ENCODE assay signal across 14 cellular contexts in genomic region chr1:32138965-32139364, GRCh38. TPM values are rescaled to one million over a fixed set of nuclear protein-coding genes. Genes with fewer than 3 reads are reported as not detected.
DNase-seq lines count a peak whose midpoint lies in the region; ATAC-seq, FAIRE-seq and TF ChIP-seq lines count a peak whose summit lies in the region.
"Had no signal": no experiment of that assay in that cellular context is flagged by ENCODE, and none has a peak within 500 bp of the region (broad histone marks: within the 10 kb centered on the region; RNA-seq: fewer than 3 reads in every experiment).

No MANE protein-coding gene starts in this region.

- ATAC-seq in HG03457 (IDR thresholded peaks at IDR 0.05; ENCODE audit: unreplicated experiment): no peak
- ATAC-seq: psoas muscle had no signal

- H3F3A ChIP-seq in GM23248 (ENCODE audit: insufficient read depth): peaks cover 39% of the 10 kb centered on the region

- in situ Hi-C loops in GM23248 (cut with MboI): no loop called here

- peaks cover 33% of the 10 kb centered on the region for H3K4me1 ChIP-seq in GM23248 (ENCODE audit: insufficient read depth)
- peaks cover 19% of the 10 kb centered on the region for H3K4me1 ChIP-seq in osteoblast (ENCODE audit: insufficient read depth, low read length)

- H3K9me2 ChIP-seq in GM23248 (ENCODE audit: insufficient read depth): no peaks in the 10 kb centered on the region

- FAIRE-seq in bronchial epithelial cell (lab: Jason Lieb, UNC): no peak

- 46 to 51% methylated on average over 5 of the region's 5 CpGs for WGBS in GM23248 (ENCODE audit: low coverage in 1 of 2, low lambda C conversion rate in 2 of 2, missing lambda C conversion rate in 2 of 2), 2 experiments

- peaks cover 4% of the 10 kb centered on the region; the same call in 1 of the 2 replicates for H4K20me1 ChIP-seq in GM23248 (ENCODE audit: insufficient read depth)
- H4K20me1 ChIP-seq in osteoblast (ENCODE audit: insufficient read depth, low read length): peaks cover 25% of the 10 kb centered on the region

- H3K9me3 ChIP-seq in GM23248 (ENCODE audit: low read depth) (no peaks in the 10 kb centered on the region), osteoblast (ENCODE audit: low read depth, low read length) (no peaks in the 10 kb centered on the region)
- H3K9me3 ChIP-seq: adrenal gland, psoas muscle had no signal

- DNase-seq in GM23248 (peak; percentile 54), NCI-H774 (lab: John Stamatoyannopoulos, UW) (peak; percentile 60), bronchial epithelial cell (ENCODE audit: low read depth) (peak; percentile 80), osteoblast (ENCODE audit: insufficient read length, low spot score, missing footprints) (peak; percentile 29), GDM1 (lab: John Stamatoyannopoulos, UW) (no peak), kidney glomerular epithelial cell (lab: John Stamatoyannopoulos, UW) (no peak), cerebellar cortex (ENCODE audit: low spot score) (no peak)
- DNase-seq: activated CD4-positive, alpha-beta T cell treated with anti-CD3 and anti-CD28 coated beads, Interleukin-2, amount 10 ng/mL, durations not matched to agents 24 days and 14 days; adrenal gland; H7; NCI-H187 treated with DMSO at 0.1 percent for 48 hours; psoas muscle; RPMI8226 had no signal

- H3K4me3 ChIP-seq in GM23248 (no peak overlapping the region), bronchial epithelial cell (ENCODE audit: low read depth, low read length) (no peak overlapping the region), osteoblast (ENCODE audit: insufficient read depth, low read length) (no peak overlapping the region)
- H3K4me3 ChIP-seq: adrenal gland, psoas muscle had no signal

- peak overlapping the region; percentile 17 for H3K4me2 ChIP-seq in GM23248 (ENCODE audit: unreplicated experiment)
- no peak overlapping the region for H3K4me2 ChIP-seq in osteoblast (ENCODE audit: insufficient read depth, low read length)

- no peaks in the 10 kb centered on the region for H3K27me3 ChIP-seq in GM23248 (replicated peaks; ENCODE audit: insufficient read depth)
- H3K27me3 ChIP-seq in bronchial epithelial cell (ENCODE audit: control insufficient read depth, insufficient read depth, low read length): no peaks in the 10 kb centered on the region
- H3K27me3 ChIP-seq in osteoblast (ENCODE audit: insufficient read depth, low read length): no peaks in the 10 kb centered on the region
- H3K27me3 ChIP-seq: adrenal gland had no signal

- H3K27ac ChIP-seq in GM23248 (peak overlapping the region; percentile 27), osteoblast (ENCODE audit: low read depth, low read length) (peak overlapping the region; percentile 7)
- H3K27ac ChIP-seq: adrenal gland, psoas muscle had no signal

- TF ChIP-seq CTCF in bronchial epithelial cell (IDR thresholded peaks at IDR 0.05; ENCODE audit: insufficient read depth, low read length, severe bottlenecking): no peak
- no peak for TF ChIP-seq CTCF in osteoblast (IDR thresholded peaks at IDR 0.05; ENCODE audit: extremely low read depth, low read depth, low read length)

- H3K36me3 ChIP-seq in GM23248 (ENCODE audit: low read depth): no peaks in the 10 kb centered on the region
- no peaks in the 10 kb centered on the region for H3K36me3 ChIP-seq in bronchial epithelial cell (ENCODE audit: control insufficient read depth, insufficient read depth, low read length)
- H3K36me3 ChIP-seq in osteoblast (ENCODE audit: insufficient read depth, low read length): no peaks in the 10 kb centered on the region
- H3K36me3 ChIP-seq: adrenal gland had no signal

- H3K79me2 ChIP-seq in GM23248 (ENCODE audit: insufficient read depth) (peaks cover 99% of the 10 kb centered on the region), osteoblast (ENCODE audit: insufficient read depth, low read length) (peaks cover 93% of the 10 kb centered on the region)

- H2AFZ ChIP-seq in GM23248 (no peak overlapping the region), osteoblast (ENCODE audit: low read length) (no peak overlapping the region)

- H3K9ac ChIP-seq in GM23248: no peak overlapping the region

RNA-seq across cellular contexts. Expression of gene KPNA6, which starts 31.1 kb away (rescaled TPM):
- total RNA-seq in GM23248 (2014; rRNA removed; shearing (Covaris generic)): 52.9 and 56.0 TPM in 2 replicates
- polyA plus RNA-seq in GM23248 (2016; fragmentation: Nextera tagmentation; extraction: Ambion mirVana): 38.3 and 39.9 TPM in 2 replicates
- total RNA-seq in bronchial epithelial cell (24.2 and 31.1 TPM in 2 replicates), osteoblast (64.8 and 65.5 TPM in 2 replicates)

RNA-seq across cellular contexts. Expression of gene TXLNA, which starts 40.5 kb away (rescaled TPM):
- total RNA-seq in GM23248 (2014; rRNA removed; shearing (Covaris generic)): 92.1 and 99.9 TPM in 2 replicates
- 77.5 and 77.6 TPM in 2 replicates for polyA plus RNA-seq in GM23248 (2016; fragmentation: Nextera tagmentation; extraction: Ambion mirVana)
- total RNA-seq in bronchial epithelial cell (54.0 and 62.7 TPM in 2 replicates), osteoblast (136 and 140 TPM in 2 replicates)

Comparison
In these comparisons a context has a peak if more than half of its experiments do, and no peak if none do; other contexts are left out.
1. DNase-seq: peak in GM23248 (single experiment), NCI-H774 (single experiment), bronchial epithelial cell (single experiment) and osteoblast (single experiment); none in GDM1 (single experiment), kidney glomerular epithelial cell (single experiment) and cerebellar cortex (single experiment).